Comparison of ENCODE assay signal across 8 cellular contexts in the genomic region with DNA sequence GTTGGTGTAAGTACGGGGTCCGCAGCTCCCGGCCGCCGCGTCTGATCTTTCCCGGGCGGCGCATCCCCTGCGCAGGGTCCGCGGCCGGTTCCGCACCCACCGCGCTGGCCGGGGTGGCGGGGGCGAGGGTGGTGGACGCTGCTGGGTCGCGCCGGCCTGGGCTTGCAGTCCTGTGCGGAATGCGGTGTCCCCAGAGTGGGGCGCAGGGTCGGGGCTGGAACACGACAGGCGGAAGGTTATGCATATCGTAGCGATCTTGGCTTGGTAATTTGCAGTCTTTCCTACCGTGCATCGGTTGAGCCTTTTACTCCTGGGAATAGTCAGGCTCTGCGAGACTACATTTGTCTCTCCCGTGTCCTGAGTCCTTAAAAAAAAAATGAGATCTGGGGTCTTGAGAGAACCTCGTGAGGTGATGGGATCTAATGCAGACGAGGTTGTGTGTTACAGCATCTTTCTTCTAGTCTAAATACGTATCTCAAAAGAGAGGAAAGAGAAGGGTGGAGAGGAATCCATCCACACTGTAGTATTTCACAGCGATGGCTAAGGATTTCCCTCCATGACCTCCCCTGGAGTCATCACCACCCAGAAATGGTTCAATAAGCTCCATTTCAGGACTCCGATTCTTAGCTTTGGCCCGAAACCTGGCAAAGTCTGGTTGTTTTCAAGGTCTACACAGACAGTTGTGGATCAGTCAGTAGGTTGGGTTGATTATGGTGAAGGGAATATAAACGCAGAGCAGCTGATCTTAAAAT. TPM values are rescaled to one million over a fixed set of nuclear protein-coding genes. Genes with fewer than 3 reads are reported as not detected.
DNase-seq lines count a peak whose midpoint lies in the region; ATAC-seq and TF ChIP-seq lines count a peak whose summit lies in the region.

No MANE protein-coding gene starts in this region.

- H3K9ac ChIP-seq in KMS-11, result peak overlapping the region; percentile 9; the same call in 1 of the 2 replicates

- H3K27ac Mint-ChIP-seq in activated T-cell treated with anti-CD3 and anti-CD28 coated beads, Interleukin-2, amount 50 U/mL, for 72 hours, result peak overlapping the region; percentile 26

- peaks cover 0 to 5% of the 10 kb centered on the region in 2 donors for H3K36me3 Mint-ChIP-seq in activated T-cell treated with anti-CD3 and anti-CD28 coated beads, Interleukin-2, amount 50 U/mL, for 72 hours (ENCODE audit: insufficient read depth in 2 of 2)

- H3K4me3 ChIP-seq in KMS-11 (IDR thresholded peaks at IDR 0.05; ENCODE audit: insufficient read depth, low read depth, low read length) (peak overlapping the region; percentile 92), heart right ventricle (peak overlapping the region; percentile 66 to 98 (median 91)), psoas muscle (peak overlapping the region; percentile 100)

- DNase-seq in NCI-H748 (lab: John Stamatoyannopoulos, UW; ENCODE audit: unreplicated experiment) (peak; percentile 44), NCI-H748 treated with DMSO at 0.1 percent for 48 hours (lab: John Stamatoyannopoulos, UW) (no peak), heart right ventricle (peak in 1 of 2 donors; percentile 38), psoas muscle (peak; percentile 31 to 66), COR-L47 (lab: John Stamatoyannopoulos, UW) (no peak), OCI-M2 (lab: John Stamatoyannopoulos, UW; ENCODE audit: unreplicated experiment) (no peak)
- DNase-seq in activated T-cell treated with anti-CD3 and anti-CD28 coated beads, Interleukin-2, amount 50 U/mL, for 72 hours, result peak; percentile 15 to 22

- H2AFZ ChIP-seq in KMS-11 (ENCODE audit: low read depth), result peak overlapping the region; percentile 87

- H3K27ac ChIP-seq in KMS-11 (no peak overlapping the region), heart right ventricle (peak overlapping the region; percentile 86 to 98 (median 94)), psoas muscle (peak overlapping the region; percentile 96)

- no peaks in the 10 kb centered on the region for H3K27me3 Mint-ChIP-seq in activated T-cell treated with anti-CD3 and anti-CD28 coated beads, Interleukin-2, amount 50 U/mL, for 72 hours (ENCODE audit: low read depth)

- TF ChIP-seq CTCF in KMS-11 (conservative IDR thresholded peaks at IDR 0.05; ENCODE audit: low read depth, low read length), result no peak
- TF ChIP-seq CTCF in heart right ventricle (IDR thresholded peaks at IDR 0.05), result no peak
- no peak for TF ChIP-seq CTCF in psoas muscle (IDR thresholded peaks at IDR 0.05)

- peaks cover 7% of the 10 kb centered on the region; the same call in 1 of the 2 replicates for H3K27me3 ChIP-seq in KMS-11 (ENCODE audit: insufficient read depth, low read depth)
- peaks cover 0 to 12% (median 0%) of the 10 kb centered on the region in 7 donors for H3K27me3 ChIP-seq in heart right ventricle
- no peaks in the 10 kb centered on the region for H3K27me3 ChIP-seq in psoas muscle (ENCODE audit: insufficient read depth in 3 of 3, low read length in 2 of 3)

- no peaks in the 10 kb centered on the region for H4K20me1 ChIP-seq in KMS-11 (ENCODE audit: insufficient read depth)

- peaks cover 9% of the 10 kb centered on the region for H3K4me1 ChIP-seq in KMS-11 (ENCODE audit: low read depth, poor library complexity, severe bottlenecking)
- peaks cover 0 to 67% (median 33%) of the 10 kb centered on the region in 9 donors for H3K4me1 ChIP-seq in heart right ventricle
- peaks cover 32% of the 10 kb centered on the region for H3K4me1 ChIP-seq in psoas muscle

- ATAC-seq in activated T-cell treated with anti-CD3 and anti-CD28 coated beads, Interleukin-2, amount 50 U/mL, for 72 hours (replicated peaks in 1 of 2), result peak in 1 of 2 donors; percentile 15
- ATAC-seq in heart right ventricle (peak in 1 of 8 donors; percentile 6), psoas muscle (no peak)

- H3K9me3 ChIP-seq in heart right ventricle (no peaks in the 10 kb centered on the region), psoas muscle (no peaks in the 10 kb centered on the region)

- H3K4me2 ChIP-seq in KMS-11, result peak overlapping the region; percentile 85

- 1 to 2% methylated on average over 42 of the region's 42 CpGs for WGBS in heart right ventricle, 2 donors
- 1 to 2% (median 1%) methylated on average over 33 to 42 of the region's 42 CpGs for WGBS in psoas muscle, 3 donors

- H3K4me3 Mint-ChIP-seq in activated T-cell treated with anti-CD3 and anti-CD28 coated beads, Interleukin-2, amount 50 U/mL, for 72 hours, result peak overlapping the region; percentile 85 to 86

- H3K36me3 ChIP-seq in KMS-11 (ENCODE audit: insufficient read depth) (no peaks in the 10 kb centered on the region), heart right ventricle (peaks cover 0 to 9% (median 2%) of the 10 kb centered on the region in 9 donors), psoas muscle (ENCODE audit: insufficient read depth in 1 of 2, low read depth in 1 of 2) (peaks cover 3 to 41% of the 10 kb centered on the region in 2 donors)

- intact Hi-C loops in heart right ventricle (cut with DNase I) (loop anchor here in 7 of 10 donors (5.0 to 10.0 kb wide), 14 partner anchors 85 to 500 kb away; a partner anchor contains a TSS), psoas muscle (cut with DNase I) (loop anchor here (2.0 to 10.0 kb wide), 5 partner anchors 212 to 642 kb away; no protein-coding TSS in a partner anchor)

- H3K4me1 Mint-ChIP-seq in activated T-cell treated with anti-CD3 and anti-CD28 coated beads, Interleukin-2, amount 50 U/mL, for 72 hours (ENCODE audit: low read depth), result peaks cover 51% of the 10 kb centered on the region

- no peaks in the 10 kb centered on the region for H3K9me3 Mint-ChIP-seq in activated T-cell treated with anti-CD3 and anti-CD28 coated beads, Interleukin-2, amount 50 U/mL, for 72 hours

- H3K79me2 ChIP-seq in KMS-11 (ENCODE audit: insufficient read depth, low read depth), result no peaks in the 10 kb centered on the region

RNA-seq across cellular contexts. Expression of a gene that starts 0.6 kb away (rescaled TPM):
- 1 to 10 TPM; 3.3 to 8.1 TPM for total RNA-seq in activated T-cell treated with anti-CD3 and anti-CD28 coated beads, Interleukin-2, amount 50 U/mL, for 72 hours
- 100 to 1,000 TPM; 245 to 472 (median 272) TPM for total RNA-seq in heart right ventricle
- polyA plus RNA-seq in heart right ventricle, result 100 to 1,000 TPM; 137 to 215 TPM
- 1,000 to 10,000 TPM in 2 of 4 donors, 100 to 1,000 TPM in 2; 290 to 1,098 (median 779) TPM for total RNA-seq in psoas muscle
- polyA plus RNA-seq in psoas muscle, result 100 to 1,000 TPM; 176 to 263 (median 228) TPM

Comparison
In these comparisons a context has a peak if more than half of its experiments do, and no peak if none do; other contexts are left out.
1. DNase-seq: peak in NCI-H748 (single experiment), activated T-cell treated with anti-CD3 and anti-CD28 coated beads, Interleukin-2, amount 50 U/mL, for 72 hours (2 of 2) and psoas muscle (2 of 2); none in NCI-H748 treated with DMSO at 0.1 percent for 48 hours (single experiment), COR-L47 (single experiment) and OCI-M2 (single experiment).
2. RNA of a gene that starts 0.6 kb away (total RNA-seq): 290 to 1,098 TPM in psoas muscle and 245 to 472 TPM in heart right ventricle; 3.3 to 8.1 TPM in activated T-cell treated with anti-CD3 and anti-CD28 coated beads, Interleukin-2, amount 50 U/mL, for 72 hours; every median in the first group is over 10 times any median in the second.
3. Peak in every context shown above with its lines, with median percentiles within 50 percentile points of each other: H3K4me3 ChIP-seq.